Comparison of ENCODE assay signal across 1 cellular context in the genomic region with DNA sequence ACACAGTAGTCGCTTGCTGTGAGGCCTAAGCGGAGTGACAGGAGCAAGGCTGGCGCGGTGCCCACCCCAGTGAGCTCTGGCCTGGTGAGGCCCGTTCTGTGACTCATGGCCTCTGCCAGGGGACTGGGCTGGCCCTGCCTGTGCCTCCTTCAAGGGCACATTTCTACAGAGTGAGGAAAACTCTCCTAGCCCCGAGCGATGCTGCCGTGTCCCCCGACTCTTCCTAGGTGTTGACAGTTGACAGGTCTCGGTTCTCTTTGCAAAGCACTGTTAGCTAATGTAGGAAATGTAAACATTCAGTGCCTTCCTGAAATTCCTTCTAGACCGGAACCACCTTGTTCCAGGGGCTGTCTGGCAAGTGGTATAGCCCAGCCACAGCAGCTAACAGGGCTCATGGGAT.
TF ChIP-seq lines count a peak whose summit lies in the region.

No MANE protein-coding gene starts in this region.

TF ChIP-seq in HepG2, 621 proteins besides CTCF, POLR2A, EP300 and RAD21 (continues in another document):
- TF ChIP-seq ATF7-NPFF (CRISPR knock-in tag; IDR thresholded peaks at IDR 0.05; ENCODE audit: low read depth): no peak
- no peak for TF ChIP-seq SP4 (CRISPR knock-in tag; IDR thresholded peaks at IDR 0.05)
- no peak for TF ChIP-seq ZNF512B (CRISPR knock-in tag; IDR thresholded peaks at IDR 0.05; ENCODE audit: borderline replicate concordance)
- TF ChIP-seq, protein P1, sequence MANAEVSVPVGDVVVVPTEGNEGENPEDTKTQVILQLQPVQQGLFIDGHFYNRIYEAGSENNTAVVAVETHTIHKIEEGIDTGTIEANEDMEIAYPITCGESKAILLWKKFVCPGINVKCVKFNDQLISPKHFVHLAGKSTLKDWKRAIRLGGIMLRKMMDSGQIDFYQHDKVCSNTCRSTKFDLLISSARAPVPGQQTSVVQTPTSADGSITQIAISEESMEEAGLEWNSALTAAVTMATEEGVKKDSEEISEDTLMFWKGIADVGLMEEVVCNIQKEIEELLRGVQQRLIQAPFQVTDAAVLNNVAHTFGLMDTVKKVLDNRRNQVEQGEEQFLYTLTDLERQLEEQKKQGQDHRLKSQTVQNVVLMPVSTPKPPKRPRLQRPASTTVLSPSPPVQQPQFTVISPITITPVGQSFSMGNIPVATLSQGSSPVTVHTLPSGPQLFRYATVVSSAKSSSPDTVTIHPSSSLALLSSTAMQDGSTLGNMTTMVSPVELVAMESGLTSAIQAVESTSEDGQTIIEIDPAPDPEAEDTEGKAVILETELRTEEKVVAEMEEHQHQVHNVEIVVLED (CRISPR knock-in tag; IDR thresholded peaks at IDR 0.05; ENCODE audit: borderline replicate concordance): no peak
- no peak for TF ChIP-seq ZNF101 (CRISPR knock-in tag; IDR thresholded peaks at IDR 0.05; ENCODE audit: borderline replicate concordance, low read depth)
- TF ChIP-seq, protein P2, sequence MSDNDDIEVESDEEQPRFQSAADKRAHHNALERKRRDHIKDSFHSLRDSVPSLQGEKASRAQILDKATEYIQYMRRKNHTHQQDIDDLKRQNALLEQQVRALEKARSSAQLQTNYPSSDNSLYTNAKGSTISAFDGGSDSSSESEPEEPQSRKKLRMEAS (IDR thresholded peaks at IDR 0.05): no peak
- TF ChIP-seq ZNF274 (CRISPR knock-in tag; IDR thresholded peaks at IDR 0.05): no peak
- TF ChIP-seq DMTF1 (CRISPR knock-in tag; IDR thresholded peaks at IDR 0.05): no peak
- TF ChIP-seq ELF1 (CRISPR knock-in tag; IDR thresholded peaks at IDR 0.05): peak; percentile 16; the same call in 1 of the 2 replicates
- no peak for TF ChIP-seq CBFB (CRISPR knock-in tag; IDR thresholded peaks at IDR 0.05)
- no peak for TF ChIP-seq MIXL1 (CRISPR knock-in tag; IDR thresholded peaks at IDR 0.05)
- no peak for TF ChIP-seq PCBP2 (optimal IDR thresholded peaks at IDR 0.05; ENCODE audit: low read depth, low read length, poor library complexity, severe bottlenecking)
- no peak for TF ChIP-seq SOX13 (IDR thresholded peaks at IDR 0.05)
- no peak for TF ChIP-seq SOX13 (CRISPR knock-in tag; conservative IDR thresholded peaks at IDR 0.05 in 1 of 2, IDR thresholded peaks at IDR 0.05 in 1 of 2)
- TF ChIP-seq TEAD3 (CRISPR knock-in tag; optimal IDR thresholded peaks at IDR 0.05; ENCODE audit: borderline replicate concordance): peak; percentile 64
- no peak for TF ChIP-seq ZNF138 (CRISPR knock-in tag; IDR thresholded peaks at IDR 0.05; ENCODE audit: low read depth)
- TF ChIP-seq PHF20 (CRISPR knock-in tag; IDR thresholded peaks at IDR 0.05): no peak
- TF ChIP-seq DNMT3B (CRISPR knock-in tag; conservative IDR thresholded peaks at IDR 0.05): no peak
- TF ChIP-seq PHB2 (IDR thresholded peaks at IDR 0.05; ENCODE audit: partially characterized antibody): no peak
- peak; percentile 57 for TF ChIP-seq FOXA3 (CRISPR knock-in tag; IDR thresholded peaks at IDR 0.05)
- TF ChIP-seq ZNF768 (CRISPR knock-in tag; IDR thresholded peaks at IDR 0.05): no peak
- no peak for TF ChIP-seq ZNF790 (CRISPR knock-in tag; IDR thresholded peaks at IDR 0.05; ENCODE audit: borderline replicate concordance)
- no peak for TF ChIP-seq ZNF562 (CRISPR knock-in tag; IDR thresholded peaks at IDR 0.05; ENCODE audit: borderline replicate concordance)
- TF ChIP-seq GTF3A (CRISPR knock-in tag; conservative IDR thresholded peaks at IDR 0.05): no peak
- no peak for TF ChIP-seq BRF2 (CRISPR knock-in tag; IDR thresholded peaks at IDR 0.05)
- no peak for TF ChIP-seq ZFAT (CRISPR knock-in tag; conservative IDR thresholded peaks at IDR 0.05)
- no peak for TF ChIP-seq MTF1 (CRISPR knock-in tag; IDR thresholded peaks at IDR 0.05)
- TF ChIP-seq, protein P3, sequence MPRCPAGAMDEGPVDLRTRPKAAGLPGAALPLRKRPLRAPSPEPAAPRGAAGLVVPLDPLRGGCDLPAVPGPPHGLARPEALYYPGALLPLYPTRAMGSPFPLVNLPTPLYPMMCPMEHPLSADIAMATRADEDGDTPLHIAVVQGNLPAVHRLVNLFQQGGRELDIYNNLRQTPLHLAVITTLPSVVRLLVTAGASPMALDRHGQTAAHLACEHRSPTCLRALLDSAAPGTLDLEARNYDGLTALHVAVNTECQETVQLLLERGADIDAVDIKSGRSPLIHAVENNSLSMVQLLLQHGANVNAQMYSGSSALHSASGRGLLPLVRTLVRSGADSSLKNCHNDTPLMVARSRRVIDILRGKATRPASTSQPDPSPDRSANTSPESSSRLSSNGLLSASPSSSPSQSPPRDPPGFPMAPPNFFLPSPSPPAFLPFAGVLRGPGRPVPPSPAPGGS (CRISPR knock-in tag; IDR thresholded peaks at IDR 0.05): no peak
- no peak for TF ChIP-seq TRIM24 (CRISPR knock-in tag; IDR thresholded peaks at IDR 0.05)
- TF ChIP-seq ZNF510 (CRISPR knock-in tag; IDR thresholded peaks at IDR 0.05; ENCODE audit: low read depth): no peak
- no peak for TF ChIP-seq KMT2A (CRISPR knock-in tag; IDR thresholded peaks at IDR 0.05)
- no peak for TF ChIP-seq FOXK2 (IDR thresholded peaks at IDR 0.05)
- TF ChIP-seq SYNCRIP (IDR thresholded peaks at IDR 0.05; ENCODE audit: insufficient read depth, low read depth, low read length): no peak
- no peak for TF ChIP-seq E2F1 (CRISPR knock-in tag; IDR thresholded peaks at IDR 0.05)
- TF ChIP-seq RBFOX2 (IDR thresholded peaks at IDR 0.05; ENCODE audit: low read depth, low read length): no peak
- no peak for TF ChIP-seq ZNF350 (CRISPR knock-in tag; IDR thresholded peaks at IDR 0.05; ENCODE audit: borderline replicate concordance, low read depth)
- no peak for TF ChIP-seq ZNF292 (CRISPR knock-in tag; IDR thresholded peaks at IDR 0.05; ENCODE audit: borderline replicate concordance, low read depth)
- no peak for TF ChIP-seq ADNP (CRISPR knock-in tag; IDR thresholded peaks at IDR 0.05)
- no peak for TF ChIP-seq POGZ (CRISPR knock-in tag; IDR thresholded peaks at IDR 0.05)
- no peak for TF ChIP-seq SALL1 (CRISPR knock-in tag; IDR thresholded peaks at IDR 0.05)
- TF ChIP-seq NFYC (CRISPR knock-in tag; IDR thresholded peaks at IDR 0.05): no peak
- no peak for TF ChIP-seq GABPB1 (CRISPR knock-in tag; IDR thresholded peaks at IDR 0.05)
- TF ChIP-seq ELF3 (CRISPR knock-in tag; IDR thresholded peaks at IDR 0.05): peak; percentile 33; the same call in 1 of the 2 replicates
- TF ChIP-seq SAP130 (CRISPR knock-in tag; IDR thresholded peaks at IDR 0.05; ENCODE audit: low read depth): peak; percentile 25; the same call in 1 of the 2 replicates
- TF ChIP-seq LCORL (IDR thresholded peaks at IDR 0.05): no peak
- TF ChIP-seq LCORL (CRISPR knock-in tag; IDR thresholded peaks at IDR 0.05): no peak
- TF ChIP-seq, protein P4, sequence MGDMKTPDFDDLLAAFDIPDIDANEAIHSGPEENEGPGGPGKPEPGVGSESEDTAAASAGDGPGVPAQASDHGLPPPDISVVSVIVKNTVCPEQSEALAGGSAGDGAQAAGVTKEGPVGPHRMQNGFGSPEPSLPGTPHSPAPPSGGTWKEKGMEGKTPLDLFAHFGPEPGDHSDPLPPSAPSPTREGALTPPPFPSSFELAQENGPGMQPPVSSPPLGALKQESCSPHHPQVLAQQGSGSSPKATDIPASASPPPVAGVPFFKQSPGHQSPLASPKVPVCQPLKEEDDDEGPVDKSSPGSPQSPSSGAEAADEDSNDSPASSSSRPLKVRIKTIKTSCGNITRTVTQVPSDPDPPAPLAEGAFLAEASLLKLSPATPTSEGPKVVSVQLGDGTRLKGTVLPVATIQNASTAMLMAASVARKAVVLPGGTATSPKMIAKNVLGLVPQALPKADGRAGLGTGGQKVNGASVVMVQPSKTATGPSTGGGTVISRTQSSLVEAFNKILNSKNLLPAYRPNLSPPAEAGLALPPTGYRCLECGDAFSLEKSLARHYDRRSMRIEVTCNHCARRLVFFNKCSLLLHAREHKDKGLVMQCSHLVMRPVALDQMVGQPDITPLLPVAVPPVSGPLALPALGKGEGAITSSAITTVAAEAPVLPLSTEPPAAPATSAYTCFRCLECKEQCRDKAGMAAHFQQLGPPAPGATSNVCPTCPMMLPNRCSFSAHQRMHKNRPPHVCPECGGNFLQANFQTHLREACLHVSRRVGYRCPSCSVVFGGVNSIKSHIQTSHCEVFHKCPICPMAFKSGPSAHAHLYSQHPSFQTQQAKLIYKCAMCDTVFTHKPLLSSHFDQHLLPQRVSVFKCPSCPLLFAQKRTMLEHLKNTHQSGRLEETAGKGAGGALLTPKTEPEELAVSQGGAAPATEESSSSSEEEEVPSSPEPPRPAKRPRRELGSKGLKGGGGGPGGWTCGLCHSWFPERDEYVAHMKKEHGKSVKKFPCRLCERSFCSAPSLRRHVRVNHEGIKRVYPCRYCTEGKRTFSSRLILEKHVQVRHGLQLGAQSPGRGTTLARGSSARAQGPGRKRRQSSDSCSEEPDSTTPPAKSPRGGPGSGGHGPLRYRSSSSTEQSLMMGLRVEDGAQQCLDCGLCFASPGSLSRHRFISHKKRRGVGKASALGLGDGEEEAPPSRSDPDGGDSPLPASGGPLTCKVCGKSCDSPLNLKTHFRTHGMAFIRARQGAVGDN (CRISPR knock-in tag; IDR thresholded peaks at IDR 0.05): no peak
- TF ChIP-seq BATF2 (CRISPR knock-in tag; IDR thresholded peaks at IDR 0.05): no peak
- TF ChIP-seq KDM1A (CRISPR knock-in tag; IDR thresholded peaks at IDR 0.05): no peak
- TF ChIP-seq NBN (conservative IDR thresholded peaks at IDR 0.05): no peak
- TF ChIP-seq ATF3 (CRISPR knock-in tag; IDR thresholded peaks at IDR 0.05): no peak
- no peak for TF ChIP-seq ZNF33A (CRISPR knock-in tag; IDR thresholded peaks at IDR 0.05; ENCODE audit: borderline replicate concordance)
- TF ChIP-seq TAF15 (IDR thresholded peaks at IDR 0.05; ENCODE audit: low read depth, low read length, poor library complexity, severe bottlenecking): no peak
- TF ChIP-seq BHLHE40 (IDR thresholded peaks at IDR 0.05; ENCODE audit: low read length): 0 out of 2 replicates have a peak, but pooled peaks have one; percentile 6
- TF ChIP-seq FOXC1 (CRISPR knock-in tag; IDR thresholded peaks at IDR 0.05; ENCODE audit: borderline replicate concordance): no peak
- TF ChIP-seq ZNF678 (CRISPR knock-in tag; IDR thresholded peaks at IDR 0.05): no peak
- TF ChIP-seq ZC3H13 (CRISPR knock-in tag; IDR thresholded peaks at IDR 0.05): no peak
- no peak for TF ChIP-seq ZNF7 (CRISPR knock-in tag; IDR thresholded peaks at IDR 0.05)
- TF ChIP-seq GATAD2A (CRISPR knock-in tag; IDR thresholded peaks at IDR 0.05): peak; percentile 41; the same call in 1 of the 2 replicates
- no peak for TF ChIP-seq ASH2L (IDR thresholded peaks at IDR 0.05; ENCODE audit: insufficient read length, low read depth, low read length)
